ENCODE assay signal across 28 cellular contexts in genomic region chr10:121265320-121265719, GRCh38.
"Had no signal": no experiment of that assay in that cellular context is flagged by ENCODE, and none has a peak within 500 bp of the region (broad histone marks: within the 10 kb centered on the region; RNA-seq: fewer than 3 reads in every experiment).

No MANE protein-coding gene starts in this region.

- H3K27ac Mint-ChIP-seq: naive thymus-derived CD4-positive, alpha-beta T cell; natural killer cell; nephron; neural progenitor cell; stimulated activated memory B cell treated with anti-CD40 and anti-IgM and Interleukin-4, amounts not matched to agents 10 μg/mL and 1 μg/mL and 100 μg/mL, for 72 hours; stimulated activated naive CD8-positive, alpha-beta T cell treated with anti-CD3 and anti-CD28 coated beads, Interleukin-15, amount 100 ng/mL, for 72 hours; type B pancreatic cell had no signal

- H3K27me3 ChIP-seq: neural progenitor cell, ovary, right lobe of liver, sigmoid colon, suprapubic skin, testis, tibial artery, transverse colon, vagina had no signal

- H3K36me3 ChIP-seq: neural progenitor cell, ovary, prostate gland, right lobe of liver, sigmoid colon, suprapubic skin, tibial artery, transverse colon, vagina had no signal

- H3K36me3 Mint-ChIP-seq: naive thymus-derived CD4-positive, alpha-beta T cell; natural killer cell; neural progenitor cell; stimulated activated memory B cell treated with anti-CD40 and anti-IgM and Interleukin-4, amounts not matched to agents 10 μg/mL and 1 μg/mL and 100 μg/mL, for 72 hours; type B pancreatic cell had no signal

- H3K27ac ChIP-seq: neural progenitor cell, ovary, parathyroid adenoma, prostate gland, right lobe of liver, suprapubic skin, testis, tibial artery, transverse colon, vagina had no signal

- H3K9ac ChIP-seq: neural progenitor cell, parathyroid adenoma had no signal

- H3K4me3 Mint-ChIP-seq: naive thymus-derived CD4-positive, alpha-beta T cell; natural killer cell; nephron; neural progenitor cell; stimulated activated memory B cell treated with anti-CD40 and anti-IgM and Interleukin-4, amounts not matched to agents 10 μg/mL and 1 μg/mL and 100 μg/mL, for 72 hours; stimulated activated naive CD8-positive, alpha-beta T cell treated with anti-CD3 and anti-CD28 coated beads, Interleukin-15, amount 100 ng/mL, for 72 hours; type B pancreatic cell had no signal

- H3K9me3 Mint-ChIP-seq: nephron, neural progenitor cell had no signal

- DNase-seq: naive thymus-derived CD4-positive, alpha-beta T cell; natural killer cell; occipital lobe; ovary; right cardiac atrium; right lobe of liver; sigmoid colon; small intestine; stimulated activated CD4-positive, alpha-beta T cell treated with anti-CD3 and anti-CD28 coated beads, Interleukin-15, amount 100 ng/mL, for 24 hours; stimulated activated CD4-positive, alpha-beta T cell treated with anti-CD3 and anti-CD28 coated beads, Interleukin-2, amount 100 ng/mL, for 24 hours; stimulated activated CD4-positive, alpha-beta T cell treated with anti-CD3 and anti-CD28 coated beads, Interleukin-2, amount 100 ng/mL, for 48 hours; stimulated activated CD4-positive, alpha-beta T cell treated with anti-CD3 and anti-CD28 coated beads, Interleukin-4, amount 100 ng/mL, for 24 hours; stimulated activated CD8-positive, alpha-beta memory T cell treated with anti-CD3 and anti-CD28 coated beads, Interleukin-4, amount 100 ng/mL, for 48 hours; stimulated activated naive CD4-positive, alpha-beta T cell; stimulated activated naive CD8-positive, alpha-beta T cell treated with anti-CD3 and anti-CD28 coated beads, Interleukin-15, amount 100 ng/mL, for 72 hours; stimulated activated naive CD8-positive, alpha-beta T cell treated with anti-CD3 and anti-CD28 coated beads, Interleukin-15, Interleukin-2, amounts not matched to agents 100 U/mL and 50 U/mL, for 24 hours; substantia nigra; testis; tibial artery; transverse colon had no signal

- H3K4me1 ChIP-seq: parathyroid adenoma, testis had no signal

- H3K9me3 ChIP-seq: ovary, prostate gland, right lobe of liver, sigmoid colon, suprapubic skin, testis, tibial artery, transverse colon, vagina had no signal

- H3K4me1 Mint-ChIP-seq: naive thymus-derived CD4-positive, alpha-beta T cell; natural killer cell; stimulated activated memory B cell treated with anti-CD40 and anti-IgM and Interleukin-4, amounts not matched to agents 10 μg/mL and 1 μg/mL and 100 μg/mL, for 72 hours; stimulated activated naive CD8-positive, alpha-beta T cell treated with anti-CD3 and anti-CD28 coated beads, Interleukin-15, amount 100 ng/mL, for 72 hours had no signal

- H3K27me3 Mint-ChIP-seq: naive thymus-derived CD4-positive, alpha-beta T cell; stimulated activated memory B cell treated with anti-CD40 and anti-IgM and Interleukin-4, amounts not matched to agents 10 μg/mL and 1 μg/mL and 100 μg/mL, for 72 hours had no signal

- H3K4me3 ChIP-seq: neural progenitor cell, ovary, prostate gland, right lobe of liver, sigmoid colon, suprapubic skin, testis, tibial artery, transverse colon, vagina had no signal

- ATAC-seq: naive thymus-derived CD4-positive, alpha-beta T cell; natural killer cell; stimulated activated naive CD8-positive, alpha-beta T cell treated with anti-CD3 and anti-CD28 coated beads, Interleukin-15, amount 100 ng/mL, for 72 hours; stimulated activated naive CD8-positive, alpha-beta T cell treated with anti-CD3 and anti-CD28 coated beads, Interleukin-15, Interleukin-2, amounts not matched to agents 100 U/mL and 50 U/mL, for 24 hours had no signal
